Comparison of ENCODE assay signal across 10 cellular contexts in genomic region chr1:26745191-26745590, GRCh38. TPM values are rescaled to one million over a fixed set of nuclear protein-coding genes. Genes with fewer than 3 reads are reported as not detected.
DNase-seq lines count a peak whose midpoint lies in the region; ATAC-seq and TF ChIP-seq lines count a peak whose summit lies in the region.
"Had no signal": no experiment of that assay in that cellular context is flagged by ENCODE, and none has a peak within 500 bp of the region (broad histone marks: within the 10 kb centered on the region; RNA-seq: fewer than 3 reads in every experiment).

No MANE protein-coding gene starts in this region.

- no peak overlapping the region for H2BK20ac ChIP-seq in H9 (ENCODE audit: low read depth, low read length, poor library complexity, severe bottlenecking)

- no peak overlapping the region for H4K5ac ChIP-seq in H9 (ENCODE audit: insufficient read length, low read depth, low read length)

- H2BK12ac ChIP-seq in H9 (ENCODE audit: insufficient read length, low read depth, low read length): no peak overlapping the region

- H3K4me1 Mint-ChIP-seq in CD4-positive, alpha-beta T cell (ENCODE audit: low read depth): peaks cover 89% of the 10 kb centered on the region
- peaks cover 5 to 21% of the 10 kb centered on the region in 2 experiments for H3K4me1 Mint-ChIP-seq in H9

- peak overlapping the region; percentile 87 for H3K27ac Mint-ChIP-seq in CD4-positive, alpha-beta T cell
- H3K27ac Mint-ChIP-seq in H9: no peak overlapping the region

- no peak for DNase-seq in CD4-positive, alpha-beta T cell
- DNase-seq in MM.1S: no peak
- DNase-seq in caudate nucleus (lab: John Stamatoyannopoulos, UW): no peak
- DNase-seq in osteoblast (ENCODE audit: insufficient read length, low spot score, missing footprints): no peak
- DNase-seq in H9: no peak
- DNase-seq in C1 segment of cervical spinal cord (lab: John Stamatoyannopoulos, UW): no peak
- DNase-seq: aorta, NCI-H524 treated with DMSO at 0.1 percent for 48 hours had no signal

- H2BK120ac ChIP-seq in H9 (ENCODE audit: low read depth, low read length, poor library complexity, severe bottlenecking): no peak overlapping the region

- no peaks in the 10 kb centered on the region for H3K27me3 ChIP-seq in CD4-positive, alpha-beta T cell (ENCODE audit: control insufficient read depth, insufficient read depth, low read length)
- H3K27me3 ChIP-seq in MM.1S (replicated peaks; ENCODE audit: insufficient read depth, low read length) (no peaks in the 10 kb centered on the region), osteoblast (ENCODE audit: insufficient read depth, low read length) (no peaks in the 10 kb centered on the region), H9 (ENCODE audit: insufficient read depth, low read length) (no peaks in the 10 kb centered on the region)

- no peaks in the 10 kb centered on the region for H3K9me3 ChIP-seq in CD4-positive, alpha-beta T cell (ENCODE audit: control insufficient read depth, low read length)
- H3K9me3 ChIP-seq in MM.1S (replicated peaks; ENCODE audit: insufficient read depth, low read length): no peaks in the 10 kb centered on the region
- no peaks in the 10 kb centered on the region for H3K9me3 ChIP-seq in osteoblast (ENCODE audit: low read depth, low read length)
- H3K9me3 ChIP-seq in H9 (ENCODE audit: control insufficient read depth, low read depth, low read length): no peaks in the 10 kb centered on the region

- no peak overlapping the region for H3T11ph ChIP-seq in H9 (ENCODE audit: low read length)

- no peaks in the 10 kb centered on the region for H3K9me2 ChIP-seq in MM.1S (replicated peaks; ENCODE audit: insufficient read depth, low read length)

- H3K9ac ChIP-seq in MM.1S (ENCODE audit: low read length) (peak overlapping the region; percentile 57; the same call in 1 of the 2 replicates), H9 (ENCODE audit: extremely low read depth, insufficient read length, low read length) (no peak overlapping the region)

- no peak overlapping the region for H3K14ac ChIP-seq in H9 (ENCODE audit: insufficient read depth, low read length)

- H4K8ac ChIP-seq in H9 (replicated peaks; ENCODE audit: insufficient read length, low read depth, low read length): no peak overlapping the region

- peaks cover 12% of the 10 kb centered on the region for H3K36me3 ChIP-seq in MM.1S (replicated peaks; ENCODE audit: insufficient read depth, low read length)
- H3K36me3 ChIP-seq in osteoblast (ENCODE audit: insufficient read depth, low read length): peaks cover 26% of the 10 kb centered on the region

- H3K4me2 ChIP-seq in MM.1S (ENCODE audit: low read depth, low read length): peak overlapping the region; percentile 78
- peak overlapping the region; percentile 54 for H3K4me2 ChIP-seq in osteoblast (ENCODE audit: insufficient read depth, low read length)
- no peak overlapping the region for H3K4me2 ChIP-seq in H9 (ENCODE audit: insufficient read depth, insufficient read length, low read length)

- H3K79me2 ChIP-seq in MM.1S (ENCODE audit: low read length) (peaks cover 84% of the 10 kb centered on the region), osteoblast (ENCODE audit: insufficient read depth, low read length) (peaks cover 75% of the 10 kb centered on the region), H9 (ENCODE audit: insufficient read depth, low read length) (no peaks in the 10 kb centered on the region; the same call in 1 of the 2 replicates)

- no peaks in the 10 kb centered on the region for H3K9me3 Mint-ChIP-seq in CD4-positive, alpha-beta T cell
- no peaks in the 10 kb centered on the region for H3K9me3 Mint-ChIP-seq in H9

- H3K23ac ChIP-seq in H9 (ENCODE audit: insufficient read length, low read depth, low read length): no peak overlapping the region

- no peak overlapping the region for H2AFZ ChIP-seq in MM.1S (ENCODE audit: low read length)
- no peak overlapping the region for H2AFZ ChIP-seq in osteoblast (ENCODE audit: low read length)
- no peak overlapping the region for H2AFZ ChIP-seq in H9 (ENCODE audit: low read length)

- no peak overlapping the region for H2AK5ac ChIP-seq in H9 (ENCODE audit: insufficient read length, low read length)

- no peak overlapping the region for H3K4me3 Mint-ChIP-seq in CD4-positive, alpha-beta T cell
- no peak overlapping the region for H3K4me3 Mint-ChIP-seq in H9

- H3K56ac ChIP-seq in H9 (ENCODE audit: insufficient read length, low read depth, low read length): no peak overlapping the region

- H3K18ac ChIP-seq in H9 (ENCODE audit: insufficient read length, low read depth, low read length): no peak overlapping the region

- H4K91ac ChIP-seq in H9 (ENCODE audit: insufficient read length, low read depth, low read length): no peak overlapping the region

- H3K27ac ChIP-seq in CD4-positive, alpha-beta T cell (ENCODE audit: low read depth, low read length): peak overlapping the region; percentile 80
- peak overlapping the region; percentile 95 for H3K27ac ChIP-seq in MM.1S (ENCODE audit: low read length)
- peak overlapping the region; percentile 72 for H3K27ac ChIP-seq in caudate nucleus (ENCODE audit: low read depth, low read length)
- peak overlapping the region; percentile 59 for H3K27ac ChIP-seq in osteoblast (ENCODE audit: low read depth, low read length)
- H3K27ac ChIP-seq in H9 (ENCODE audit: insufficient read length, low read depth, low read length): no peak overlapping the region

- no peak for TF ChIP-seq CTCF in CD4-positive, alpha-beta T cell (IDR thresholded peaks at IDR 0.05)
- TF ChIP-seq CTCF in MM.1S (IDR thresholded peaks at IDR 0.05; ENCODE audit: low read length) (no peak), osteoblast (IDR thresholded peaks at IDR 0.05; ENCODE audit: extremely low read depth, low read depth, low read length) (no peak), H9 (conservative IDR thresholded peaks at IDR 0.05) (no peak)

- no peaks in the 10 kb centered on the region for H3K27me3 Mint-ChIP-seq in CD4-positive, alpha-beta T cell
- H3K27me3 Mint-ChIP-seq in H9 (ENCODE audit: low read depth): no peaks in the 10 kb centered on the region

- peaks cover 79% of the 10 kb centered on the region for H3K36me3 Mint-ChIP-seq in CD4-positive, alpha-beta T cell (ENCODE audit: low read depth)
- H3K36me3 Mint-ChIP-seq in H9 (ENCODE audit: insufficient read depth in 1 of 3, low read depth in 3 of 3): peaks cover 18 to 91% (median 79%) of the 10 kb centered on the region in 3 experiments; a peak in 6 of 7 replicates

- H3F3A ChIP-seq in MM.1S (ENCODE audit: insufficient read depth, low read length): peaks cover 52% of the 10 kb centered on the region

- POLR2A ChIA-PET in CD4-positive, alpha-beta T cell (lab: Charles Lee): interaction anchor here (2.0 to 11.0 kb wide), 5 partner anchors 16 to 155 kb away, joined by 5 to 202 read pairs (median 19); partner anchors contain the start of genes ARID1A, GPATCH3 and PIGV

- no peak overlapping the region for H2BK15ac ChIP-seq in H9 (ENCODE audit: low read depth, low read length)

- H2BK5ac ChIP-seq in H9 (ENCODE audit: insufficient read length, low read length): no peak overlapping the region

- H3K4me3 ChIP-seq in MM.1S (ENCODE audit: low read length): peak overlapping the region; percentile 42
- H3K4me3 ChIP-seq in osteoblast (ENCODE audit: insufficient read depth, low read length): no peak overlapping the region

- H3K23me2 ChIP-seq in H9 (ENCODE audit: insufficient read length, low read depth, low read length, poor library complexity, severe bottlenecking): no peaks in the 10 kb centered on the region

- intact Hi-C loops in CD4-positive, alpha-beta T cell (cut with DNase I, micrococcal nuclease): loop anchor here (2.0 kb wide), 4 partner anchors 42 to 52 kb away; partner anchors contain the start of genes ARID1A (in 1 of the 2) and PIGV (in 1 of the 2)

- WGBS in H9 (ENCODE audit: extremely low coverage, insufficient read length, low lambda C conversion rate): no CpG with 5 or more reads among the region's 5 CpGs

- CTCF ChIA-PET in CD4-positive, alpha-beta T cell (lab: Charles Lee): interaction anchor here (0.9 to 2.1 kb wide), 5 partner anchors 14 to 143 kb away, joined by 3 to 8 read pairs (median 5); no protein-coding TSS in a partner anchor

- H3K4me1 ChIP-seq in MM.1S (ENCODE audit: low read length) (peaks cover 61% of the 10 kb centered on the region), osteoblast (ENCODE audit: insufficient read depth, low read length) (peaks cover 19% of the 10 kb centered on the region), H9 (ENCODE audit: insufficient read depth, low read length) (peaks cover 4% of the 10 kb centered on the region)

- H3K4ac ChIP-seq in H9 (ENCODE audit: low read depth, low read length): no peak overlapping the region

- peaks cover 10% of the 10 kb centered on the region for H3K79me1 ChIP-seq in H9 (ENCODE audit: insufficient read depth, low read depth, low read length, poor library complexity, severe bottlenecking)

- no peak for ATAC-seq in CD4-positive, alpha-beta T cell (ENCODE audit: poor library complexity)
- ATAC-seq in HG02588 (IDR thresholded peaks at IDR 0.05; ENCODE audit: unreplicated experiment) (no peak), GM19351 (IDR thresholded peaks at IDR 0.05; ENCODE audit: unreplicated experiment) (no peak)

- H4K20me1 ChIP-seq in MM.1S (ENCODE audit: insufficient read depth, low read length) (no peaks in the 10 kb centered on the region), osteoblast (ENCODE audit: insufficient read depth, low read length) (peaks cover 16% of the 10 kb centered on the region), H9 (ENCODE audit: control insufficient read depth, insufficient read depth, insufficient read length) (no peaks in the 10 kb centered on the region)

RNA-seq across cellular contexts. Expression of gene PIGV, which starts 42.6 kb away (rescaled TPM):
- total RNA-seq in CD4-positive, alpha-beta T cell: 1 to 10 TPM; 3.8 to 4.7 TPM
- total RNA-seq in osteoblast (18.1 and 19.2 TPM in 2 replicates), H9 (2021) (7.0 and 7.5 TPM in 2 replicates)

RNA-seq across cellular contexts. Expression of gene ARID1A, which starts 49.4 kb away (rescaled TPM):
- 100 to 1,000 TPM; 102 to 103 TPM for total RNA-seq in CD4-positive, alpha-beta T cell
- total RNA-seq in osteoblast (22.8 and 23.6 TPM in 2 replicates), H9 (2021) (133 and 147 TPM in 2 replicates)
